Comparison of ENCODE assay signal across 37 cellular contexts in genomic region chr20:18312723-18313122, GRCh38.
"Had no signal": no experiment of that assay in that cellular context is flagged by ENCODE, and none has a peak within 500 bp of the region (broad histone marks: within the 10 kb centered on the region; RNA-seq: fewer than 3 reads in every experiment).

No MANE protein-coding gene starts in this region.

- H3K27ac Mint-ChIP-seq: activated B cell treated with CpG ODN at 0.5 μM for 24 hours; activated CD4-positive, alpha-beta memory T cell treated with anti-CD3 and anti-CD28 coated beads for 36 hours; activated CD4-positive, alpha-beta T cell treated with anti-CD3 and anti-CD28 coated beads, Interleukin-2, amount 10 ng/mL, durations not matched to agents 24 days and 14 days; activated CD8-positive, alpha-beta T cell treated with anti-CD3 and anti-CD28 coated beads for 36 hours; activated naive CD4-positive, alpha-beta T cell treated with anti-CD3 and anti-CD28 coated beads for 36 hours; activated naive CD4-positive, alpha-beta T cell treated with anti-CD3 and anti-CD28 coated beads, Interleukin-2, amount 50 U/mL, for 72 hours; activated naive CD8-positive, alpha-beta T cell treated with anti-CD3 and anti-CD28 coated beads for 36 hours; activated T-cell treated with anti-CD3 and anti-CD28 coated beads, Interleukin-2, amount 50 U/mL, for 72 hours; activated T-helper 1 cell treated with anti-CD3 and anti-CD28 coated beads, Interleukin-12 subunit alpha, Interleukin-12 subunit beta, Interleukin-2, Interleukin-4 antibody, amounts not matched to agents 30 ng/mL and 10 ng/mL and 1 ng/mL, durations not matched to agents 14 hours and 24 hours and 36 hours; activated T-helper 17 cell treated with anti-CD3 and anti-CD28 coated beads, Interleukin-2, amount 50 U/mL, for 72 hours; T-helper 1 cell treated with Interleukin-12 subunit alpha and Interleukin-12 subunit beta and Interleukin-4 antibody, amounts not matched to agents 30 μg/mL and 1 μg/mL, for 36 hours; T-helper 2 cell treated with Interferon-gamma antibody and Interleukin-4, amounts not matched to agents 5 μg/mL and 100 μg/mL, for 36 hours had no signal

- H3K4me3 ChIP-seq: adrenal gland, body of pancreas, breast epithelium had no signal

- H3K27me3 Mint-ChIP-seq: activated B cell treated with CpG ODN at 0.5 μM for 24 hours; activated CD4-positive, alpha-beta memory T cell treated with anti-CD3 and anti-CD28 coated beads for 36 hours; activated CD4-positive, alpha-beta T cell treated with anti-CD3 and anti-CD28 coated beads, Interleukin-2, amount 10 ng/mL, durations not matched to agents 24 days and 14 days; activated CD8-positive, alpha-beta T cell treated with anti-CD3 and anti-CD28 coated beads for 36 hours; activated naive CD8-positive, alpha-beta T cell treated with anti-CD3 and anti-CD28 coated beads for 36 hours; activated T-helper 17 cell treated with anti-CD3 and anti-CD28 coated beads, Interleukin-2, amount 50 U/mL, for 72 hours had no signal

- FAIRE-seq: astrocyte, TTC549 had no signal

- H3K27me3 ChIP-seq: adrenal gland, body of pancreas, brain microvascular endothelial cell, breast epithelium had no signal

- H3K4me1 ChIP-seq: body of pancreas, breast epithelium had no signal

- ATAC-seq: activated CD8-positive, alpha-beta T cell treated with anti-CD3 and anti-CD28 coated beads for 36 hours; activated naive CD4-positive, alpha-beta T cell treated with anti-CD3 and anti-CD28 coated beads, Interleukin-2, amount 50 U/mL, for 72 hours; activated T-cell treated with anti-CD3 and anti-CD28 coated beads, Interleukin-2, amount 50 U/mL, for 4 hours; activated T-cell treated with anti-CD3 and anti-CD28 coated beads, Interleukin-2, amount 50 U/mL, for 72 hours; activated T-helper 17 cell treated with anti-CD3 and anti-CD28 coated beads, Interleukin-2, amount 50 U/mL, for 72 hours; body of pancreas had no signal

- H3K4me1 Mint-ChIP-seq: activated B cell treated with CpG ODN at 0.5 μM for 24 hours; activated CD4-positive, alpha-beta T cell treated with anti-CD3 and anti-CD28 coated beads, Interleukin-2, amount 10 ng/mL, durations not matched to agents 24 days and 14 days; activated naive CD8-positive, alpha-beta T cell treated with anti-CD3 and anti-CD28 coated beads for 36 hours; activated T-helper 17 cell treated with anti-CD3 and anti-CD28 coated beads, Interleukin-2, amount 50 U/mL, for 72 hours had no signal

- H3K4me3 Mint-ChIP-seq: activated B cell treated with CpG ODN at 0.5 μM for 24 hours; activated CD4-positive, alpha-beta memory T cell treated with anti-CD3 and anti-CD28 coated beads for 36 hours; activated CD4-positive, alpha-beta T cell treated with anti-CD3 and anti-CD28 coated beads, Interleukin-2, amount 10 ng/mL, durations not matched to agents 24 days and 14 days; activated CD8-positive, alpha-beta T cell treated with anti-CD3 and anti-CD28 coated beads for 36 hours; activated naive CD4-positive, alpha-beta T cell treated with anti-CD3 and anti-CD28 coated beads for 36 hours; activated naive CD8-positive, alpha-beta T cell treated with anti-CD3 and anti-CD28 coated beads for 36 hours; activated T-cell treated with anti-CD3 and anti-CD28 coated beads, Interleukin-2, amount 50 U/mL, for 4 hours; activated T-cell treated with anti-CD3 and anti-CD28 coated beads, Interleukin-2, amount 50 U/mL, for 72 hours; activated T-helper 1 cell treated with anti-CD3 and anti-CD28 coated beads, Interleukin-12 subunit alpha, Interleukin-12 subunit beta, Interleukin-2, Interleukin-4 antibody, amounts not matched to agents 30 ng/mL and 10 ng/mL and 1 ng/mL, durations not matched to agents 14 hours and 24 hours and 36 hours; activated T-helper 17 cell treated with anti-CD3 and anti-CD28 coated beads, Interleukin-2, amount 50 U/mL, for 72 hours; T-helper 1 cell treated with Interleukin-12 subunit alpha and Interleukin-12 subunit beta and Interleukin-4 antibody, amounts not matched to agents 30 μg/mL and 1 μg/mL, for 36 hours; T-helper 2 cell treated with Interferon-gamma antibody and Interleukin-4, amounts not matched to agents 5 μg/mL and 100 μg/mL, for 36 hours had no signal

- DNase-seq: activated B cell treated with CpG ODN at 0.5 μM for 24 hours; activated CD4-positive, alpha-beta memory T cell treated with anti-CD3 and anti-CD28 coated beads for 36 hours; activated CD4-positive, alpha-beta T cell treated with anti-CD3 and anti-CD28 coated beads for 4 hours; activated CD4-positive, alpha-beta T cell treated with anti-CD3 and anti-CD28 coated beads, Interleukin-2, amount 10 ng/mL, durations not matched to agents 24 days and 14 days; activated CD4-positive, alpha-beta T cell treated with anti-CD3 and anti-CD28 coated beads, Interleukin-2, amount 50 U/mL, for 1 hour; activated CD4-positive, alpha-beta T cell treated with anti-CD3 and anti-CD28 coated beads, Interleukin-2, amount 50 U/mL, for 4 hours; activated CD4-positive, CD25-positive, alpha-beta regulatory T cell treated with anti-CD3 and anti-CD28 coated beads, Interleukin-2, amount 50 U/mL, for 72 hours; activated CD8-positive, alpha-beta memory T cell treated with anti-CD3 and anti-CD28 coated beads, Interleukin-2, amount 50 U/mL, for 4 hours; activated CD8-positive, alpha-beta T cell treated with anti-CD3 and anti-CD28 coated beads for 36 hours; activated effector memory CD4-positive, alpha-beta T cell treated with anti-CD3 and anti-CD28 coated beads, Interleukin-2, amount 50 U/mL, for 16 hours; activated gamma-delta T cell treated with Interleukin-2 at 50 U/mL for 16 hours; activated naive CD4-positive, alpha-beta T cell; activated naive CD4-positive, alpha-beta T cell treated with anti-CD3 and anti-CD28 coated beads for 36 hours; activated naive CD4-positive, alpha-beta T cell treated with anti-CD3 and anti-CD28 coated beads, Interleukin-2, amount 50 U/mL, for 16 hours; activated naive CD8-positive, alpha-beta T cell treated with anti-CD3 and anti-CD28 coated beads for 36 hours; activated T-cell treated with anti-CD3 and anti-CD28 coated beads for 4 hours; activated T-cell treated with anti-CD3 and anti-CD28 coated beads, Interleukin-2, amount 50 U/mL, for 1 hour; activated T-cell treated with anti-CD3 and anti-CD28 coated beads, Interleukin-2, amount 50 U/mL, for 4 hours; activated T-cell treated with anti-CD3 and anti-CD28 coated beads, Interleukin-2, amount 50 U/mL, for 72 hours; adrenal gland; amniotic stem cell; aorta; body of pancreas; brain microvascular endothelial cell; central memory CD4-positive, alpha-beta T cell; T-helper 1 cell; T-helper 2 cell; T-helper 9 cell had no signal

- H3K27ac ChIP-seq: adrenal gland, body of pancreas, brain microvascular endothelial cell, breast epithelium, VCaP had no signal

- H3K9me3 Mint-ChIP-seq: activated B cell treated with CpG ODN at 0.5 μM for 24 hours; activated CD4-positive, alpha-beta memory T cell treated with anti-CD3 and anti-CD28 coated beads for 36 hours; activated CD4-positive, alpha-beta T cell treated with anti-CD3 and anti-CD28 coated beads, Interleukin-2, amount 10 ng/mL, durations not matched to agents 24 days and 14 days; activated CD8-positive, alpha-beta T cell treated with anti-CD3 and anti-CD28 coated beads for 36 hours; activated naive CD8-positive, alpha-beta T cell treated with anti-CD3 and anti-CD28 coated beads for 36 hours; activated T-cell treated with anti-CD3 and anti-CD28 coated beads, Interleukin-2, amount 50 U/mL, for 4 hours; activated T-cell treated with anti-CD3 and anti-CD28 coated beads, Interleukin-2, amount 50 U/mL, for 72 hours; activated T-helper 1 cell treated with anti-CD3 and anti-CD28 coated beads, Interleukin-12 subunit alpha, Interleukin-12 subunit beta, Interleukin-2, Interleukin-4 antibody, amounts not matched to agents 30 ng/mL and 10 ng/mL and 1 ng/mL, durations not matched to agents 14 hours and 24 hours and 36 hours; activated T-helper 17 cell treated with anti-CD3 and anti-CD28 coated beads, Interleukin-2, amount 50 U/mL, for 72 hours; T-helper 1 cell treated with Interleukin-12 subunit alpha and Interleukin-12 subunit beta and Interleukin-4 antibody, amounts not matched to agents 30 μg/mL and 1 μg/mL, for 36 hours; T-helper 2 cell treated with Interferon-gamma antibody and Interleukin-4, amounts not matched to agents 5 μg/mL and 100 μg/mL, for 36 hours had no signal

- H3K9me3 ChIP-seq: adrenal gland, body of pancreas, breast epithelium had no signal
